ENCODE assay signal across 9 cellular contexts in genomic region chr6:133890941-133891813, GRCh38. TPM values are rescaled to one million over a fixed set of nuclear protein-coding genes. Genes with fewer than 3 reads are reported as not detected.
A peak's percentile ranks its signal among the peaks of the same experiment; 100 is the strongest.
DNase-seq lines count a peak whose midpoint lies in the region; ATAC-seq and TF ChIP-seq lines count a peak whose summit lies in the region.
"Had no signal": no experiment of that assay in that cellular context is flagged by ENCODE, and none has a peak within 500 bp of the region (broad histone marks: within the 10 kb centered on the region; RNA-seq: fewer than 3 reads in every experiment).

No MANE protein-coding gene starts in this region.

- H3K9me3 ChIP-seq in esophagus squamous epithelium, result no peaks in the 10 kb centered on the region

- peaks cover 20 to 26% of the 10 kb centered on the region in 2 donors for H3K4me1 Mint-ChIP-seq in natural killer cell

- ATAC-seq in Right ventricle myocardium inferior (no peak), natural killer cell (peak in 2 of 3 donors; percentile 27 to 30), GM21381 (IDR thresholded peaks at IDR 0.05; ENCODE audit: unreplicated experiment) (no peak)

- peaks cover 0 to 94% (median 12%) of the 10 kb centered on the region in 4 donors for H3K27me3 ChIP-seq in esophagus squamous epithelium

- peak overlapping the region; percentile 60 to 94 (median 91) for H3K27ac ChIP-seq in esophagus squamous epithelium

- peaks cover 5 to 72% (median 8%) of the 10 kb centered on the region in 3 donors for H3K4me1 ChIP-seq in esophagus squamous epithelium

- no peaks in the 10 kb centered on the region for H3K9me3 Mint-ChIP-seq in natural killer cell

- H3K36me3 Mint-ChIP-seq in natural killer cell, result no peaks in the 10 kb centered on the region

- peaks cover 80 to 99% of the 10 kb centered on the region in 2 donors for H3K27me3 Mint-ChIP-seq in natural killer cell (ENCODE audit: low read depth in 2 of 2)

- no peaks in the 10 kb centered on the region for H3K36me3 ChIP-seq in esophagus squamous epithelium

- no peak for TF ChIP-seq POLR2A in esophagus squamous epithelium (IDR thresholded peaks at IDR 0.05)

- DNase-seq in Right ventricle myocardium inferior (ENCODE audit: missing footprints) (peak; percentile 72), cardiac septum (ENCODE audit: low spot score) (no peak), esophagus squamous epithelium (lab: John Stamatoyannopoulos, UW) (no peak), natural killer cell (no peak), UCSD-AML1 (lab: John Stamatoyannopoulos, UW; ENCODE audit: unreplicated experiment) (no peak), GOT3 (lab: John Stamatoyannopoulos, UW) (no peak)

- 1 to 6% methylated on average over 21 to 28 of the region's 40 CpGs for WGBS in esophagus squamous epithelium, 2 donors

- H3K4me3 ChIP-seq in WI38 (ENCODE audit: low read depth, low read length), result peak overlapping the region; percentile 94
- H3K4me3 ChIP-seq in esophagus squamous epithelium, result peak overlapping the region; percentile 28 to 65 (median 54)

- intact Hi-C loops in Right ventricle myocardium inferior (cut with DNase I), result loop anchor here (5.0 kb wide), 1 partner anchor 124 kb away; no protein-coding TSS in a partner anchor
- intact Hi-C loops in cardiac septum (cut with DNase I), result no loop called here
- intact Hi-C loops in esophagus squamous epithelium (cut with DNase I), result no loop called here
- intact Hi-C loops in natural killer cell (cut with micrococcal nuclease), result no loop called here

- H3K27ac Mint-ChIP-seq in natural killer cell, result no peak overlapping the region

- H3K4me3 Mint-ChIP-seq in natural killer cell, result peak overlapping the region; percentile 87

- TF ChIP-seq CTCF in WI38 (IDR thresholded peaks at IDR 0.05; ENCODE audit: low read depth, low read length) (no peak), esophagus squamous epithelium (IDR thresholded peaks at IDR 0.05) (no peak), natural killer cell (IDR thresholded peaks at IDR 0.05) (no peak)

RNA-seq across cellular contexts. Expression of gene TCF21, which starts 2.3 kb away (rescaled TPM):
- total RNA-seq in Right ventricle myocardium inferior (5.2 TPM), cardiac septum (2.0 TPM), esophagus squamous epithelium (10 to 100 TPM in 1 of 4 donors, 1 to 10 TPM in 2, under 1 TPM in 1; 0.61 to 21.0 (median 4.1) TPM), natural killer cell (not detected)
- total RNA-seq: activated CD8-positive, alpha-beta memory T cell treated with anti-CD3 and anti-CD28 coated beads for 36 hours had no signal

Comparison
In these comparisons a context has a peak if more than half of its experiments do, and no peak if none do; other contexts are left out.
1. ATAC-seq: peak in natural killer cell (2 of 3); none in Right ventricle myocardium inferior (single experiment) and GM21381 (single experiment).